Comparison of ENCODE assay signal across 8 cellular contexts in genomic region chr2:85409719-85410583, GRCh38. TPM values are rescaled to one million over a fixed set of nuclear protein-coding genes. Genes with fewer than 3 reads are reported as not detected.
DNase-seq lines count a peak whose midpoint lies in the region; TF ChIP-seq lines count a peak whose summit lies in the region.

Gene CAPG (minus strand): TSS chr2:85410366. CDS start chr2:85402145, 8,221 bp downstream.

- DNase-seq in GM10266 (ENCODE audit: extremely low spot score) = peak; percentile 78
- DNase-seq in H9 = peak; percentile 68
- DNase-seq in MV-4-11 (lab: John Stamatoyannopoulos, UW) = peak; percentile 75
- DNase-seq in activated T-helper 2 cell treated with anti-CD3 and anti-CD28 coated beads, Interferon-gamma antibody, Interleukin-2, Interleukin-4, amounts not matched to agents 10 μg/mL and 5 μg/mL and 100 μg/mL, durations not matched to agents 14 hours and 24 hours and 36 hours (ENCODE audit: low spot score) = peak; percentile 56
- peak; percentile 50 for DNase-seq in hepatocyte (ENCODE audit: low spot score)
- peak; percentile 31 to 46 for DNase-seq in stimulated activated CD4-positive, alpha-beta T cell treated with anti-CD3 and anti-CD28 coated beads, Interleukin-4, amount 100 ng/mL, for 4 hours
- DNase-seq in AG08395 (ENCODE audit: low spot score) = no peak
- no peak for DNase-seq in NCI-H187 treated with DMSO at 0.1 percent for 48 hours (lab: John Stamatoyannopoulos, UW)

- H2BK120ac ChIP-seq in H9 (ENCODE audit: low read depth, low read length, poor library complexity, severe bottlenecking) = no peak within 1 kb of the TSS

- no peak for TF ChIP-seq CTCF in GM10266 (IDR thresholded peaks at IDR 0.05; ENCODE audit: control insufficient read depth, insufficient read depth, low read depth, missing control alignments)
- no peak for TF ChIP-seq CTCF in H9 (conservative IDR thresholded peaks at IDR 0.05)
- TF ChIP-seq CTCF in hepatocyte (IDR thresholded peaks at IDR 0.05; ENCODE audit: poor library complexity) = no peak

- H3K23ac ChIP-seq in H9 (ENCODE audit: insufficient read length, low read depth, low read length) = no peak within 1 kb of the TSS

- peak within 1 kb of the TSS; percentile 60; the same call in 1 of the 2 replicates for H3K14ac ChIP-seq in H9 (ENCODE audit: insufficient read depth, low read length)

- H4K91ac ChIP-seq in H9 (ENCODE audit: insufficient read length, low read depth, low read length) = no peak within 1 kb of the TSS

- H3K4ac ChIP-seq in H9 (ENCODE audit: low read depth, low read length) = no peak within 1 kb of the TSS

- H3K36me3 Mint-ChIP-seq in H9 (ENCODE audit: insufficient read depth in 1 of 3, low read depth in 3 of 3) = no peaks in the 10 kb centered on the region
- peaks cover 18% of the 10 kb centered on the region for H3K36me3 Mint-ChIP-seq in activated T-helper 2 cell treated with anti-CD3 and anti-CD28 coated beads, Interferon-gamma antibody, Interleukin-2, Interleukin-4, amounts not matched to agents 10 μg/mL and 5 μg/mL and 100 μg/mL, durations not matched to agents 14 hours and 24 hours and 36 hours (ENCODE audit: low read depth)

- H2AK5ac ChIP-seq in H9 (ENCODE audit: insufficient read length, low read length) = peak within 1 kb of the TSS; percentile 39

- H2BK15ac ChIP-seq in H9 (ENCODE audit: low read depth, low read length) = no peak within 1 kb of the TSS

- H3K79me2 ChIP-seq in H9 (ENCODE audit: insufficient read depth, low read length) (no peaks in the 10 kb centered on the region), hepatocyte (peaks cover 21% of the 10 kb centered on the region)

- H3K4me1 ChIP-seq in H9 (ENCODE audit: insufficient read depth, low read length) (peaks cover 25% of the 10 kb centered on the region), hepatocyte (ENCODE audit: insufficient read depth) (peaks cover 22% of the 10 kb centered on the region)

- H3T11ph ChIP-seq in H9 (ENCODE audit: low read length) = no peak within 1 kb of the TSS

- no peaks in the 10 kb centered on the region for H4K20me1 ChIP-seq in H9 (ENCODE audit: control insufficient read depth, insufficient read depth, insufficient read length)
- H4K20me1 ChIP-seq in hepatocyte (ENCODE audit: insufficient read depth, poor library complexity, severe bottlenecking) = no peaks in the 10 kb centered on the region

- H3K27ac ChIP-seq in H9 (ENCODE audit: insufficient read length, low read depth, low read length) = no peak within 1 kb of the TSS
- H3K27ac ChIP-seq in hepatocyte = peak within 1 kb of the TSS; percentile 37

- H3K4me3 ChIP-seq in hepatocyte = no peak within 1 kb of the TSS

- H2BK12ac ChIP-seq in H9 (ENCODE audit: insufficient read length, low read depth, low read length) = no peak within 1 kb of the TSS

- no CpG with 5 or more reads among the region's 12 CpGs for WGBS in H9 (ENCODE audit: extremely low coverage, insufficient read length, low lambda C conversion rate)
- WGBS in hepatocyte (ENCODE audit: low lambda C conversion rate, missing lambda C conversion rate) = 91% methylated on average over 6 of the region's 12 CpGs

- H3K9me2 ChIP-seq in hepatocyte (replicated peaks; ENCODE audit: insufficient read depth) = no peaks in the 10 kb centered on the region

- H2AFZ ChIP-seq in H9 (ENCODE audit: low read length) (no peak within 1 kb of the TSS), hepatocyte (no peak within 1 kb of the TSS)

- H4K5ac ChIP-seq in H9 (ENCODE audit: insufficient read length, low read depth, low read length) = no peak within 1 kb of the TSS

- H3K36me3 ChIP-seq in hepatocyte (replicated peaks; ENCODE audit: insufficient read depth, low read depth) = no peaks in the 10 kb centered on the region

- intact Hi-C loops in activated T-helper 2 cell treated with anti-CD3 and anti-CD28 coated beads, Interferon-gamma antibody, Interleukin-2, Interleukin-4, amounts not matched to agents 10 μg/mL and 5 μg/mL and 100 μg/mL, durations not matched to agents 14 hours and 24 hours and 36 hours (cut with micrococcal nuclease) = loop anchor here (2.0 to 5.0 kb wide), 3 partner anchors 83 to 697 kb away; partner anchors contain the start of genes MAT2A, POLR1A, PTCD3 and TGOLN2

- no peak within 1 kb of the TSS for H3K56ac ChIP-seq in H9 (ENCODE audit: insufficient read length, low read depth, low read length)

- no peaks in the 10 kb centered on the region for H3K27me3 ChIP-seq in H9 (ENCODE audit: insufficient read depth, low read length)
- H3K27me3 ChIP-seq in hepatocyte = no peaks in the 10 kb centered on the region

- H3K9me3 ChIP-seq in H9 (ENCODE audit: control insufficient read depth, low read depth, low read length) (no peaks in the 10 kb centered on the region), hepatocyte (ENCODE audit: low read depth) (no peaks in the 10 kb centered on the region)

- H3K79me1 ChIP-seq in H9 (ENCODE audit: insufficient read depth, low read depth, low read length, poor library complexity, severe bottlenecking) = no peaks in the 10 kb centered on the region

- no peak within 1 kb of the TSS for H2BK20ac ChIP-seq in H9 (ENCODE audit: low read depth, low read length, poor library complexity, severe bottlenecking)

- H3K23me2 ChIP-seq in H9 (ENCODE audit: insufficient read length, low read depth, low read length, poor library complexity, severe bottlenecking) = peaks cover 8% of the 10 kb centered on the region

- peak within 1 kb of the TSS; percentile 1 to 82 (median 64); a peak in 2 of 7 replicates for H3K27ac Mint-ChIP-seq in H9
- peak within 1 kb of the TSS; percentile 83 for H3K27ac Mint-ChIP-seq in activated T-helper 2 cell treated with anti-CD3 and anti-CD28 coated beads, Interferon-gamma antibody, Interleukin-2, Interleukin-4, amounts not matched to agents 10 μg/mL and 5 μg/mL and 100 μg/mL, durations not matched to agents 14 hours and 24 hours and 36 hours

- H3K9ac ChIP-seq in H9 (ENCODE audit: extremely low read depth, insufficient read length, low read length) = no peak within 1 kb of the TSS

- H4K8ac ChIP-seq in H9 (replicated peaks; ENCODE audit: insufficient read length, low read depth, low read length) = no peak within 1 kb of the TSS

- H3K4me2 ChIP-seq in H9 (ENCODE audit: insufficient read depth, insufficient read length, low read length) (peak within 1 kb of the TSS; percentile 23), hepatocyte (peak within 1 kb of the TSS; percentile 22)

- H3K27me3 Mint-ChIP-seq in H9 (ENCODE audit: low read depth) = no peaks in the 10 kb centered on the region; the same call in 1 of the 2 replicates
- no peaks in the 10 kb centered on the region for H3K27me3 Mint-ChIP-seq in activated T-helper 2 cell treated with anti-CD3 and anti-CD28 coated beads, Interferon-gamma antibody, Interleukin-2, Interleukin-4, amounts not matched to agents 10 μg/mL and 5 μg/mL and 100 μg/mL, durations not matched to agents 14 hours and 24 hours and 36 hours (ENCODE audit: low read depth)

- peaks cover 44 to 48% of the 10 kb centered on the region in 2 experiments for H3K4me1 Mint-ChIP-seq in H9
- H3K4me1 Mint-ChIP-seq in activated T-helper 2 cell treated with anti-CD3 and anti-CD28 coated beads, Interferon-gamma antibody, Interleukin-2, Interleukin-4, amounts not matched to agents 10 μg/mL and 5 μg/mL and 100 μg/mL, durations not matched to agents 14 hours and 24 hours and 36 hours (ENCODE audit: low read depth) = peaks cover 56% of the 10 kb centered on the region

- no peak within 1 kb of the TSS for H2BK5ac ChIP-seq in H9 (ENCODE audit: insufficient read length, low read length)

- no peak within 1 kb of the TSS for H3K18ac ChIP-seq in H9 (ENCODE audit: insufficient read length, low read depth, low read length)

- H3K4me3 Mint-ChIP-seq in H9 = peak within 1 kb of the TSS; percentile 24 to 63; a peak in 4 of 5 replicates
- H3K4me3 Mint-ChIP-seq in activated T-helper 2 cell treated with anti-CD3 and anti-CD28 coated beads, Interferon-gamma antibody, Interleukin-2, Interleukin-4, amounts not matched to agents 10 μg/mL and 5 μg/mL and 100 μg/mL, durations not matched to agents 14 hours and 24 hours and 36 hours (ENCODE audit: low read depth) = peak within 1 kb of the TSS; percentile 88

- H3K9me3 Mint-ChIP-seq in H9 = peaks cover 0 to under 1% of the 10 kb centered on the region in 2 experiments; a peak in 2 of 5 replicates
- H3K9me3 Mint-ChIP-seq in activated T-helper 2 cell treated with anti-CD3 and anti-CD28 coated beads, Interferon-gamma antibody, Interleukin-2, Interleukin-4, amounts not matched to agents 10 μg/mL and 5 μg/mL and 100 μg/mL, durations not matched to agents 14 hours and 24 hours and 36 hours = peaks cover 6% of the 10 kb centered on the region

RNA-seq across cellular contexts. Expression of gene CAPG, which starts in this region (rescaled TPM):
- total RNA-seq in H9 (2021) (72.8 and 78.8 TPM in 2 replicates), hepatocyte (108 and 123 TPM in 2 replicates)
- 145 and 146 TPM in 2 replicates for total RNA-seq in activated T-helper 2 cell treated with anti-CD3 and anti-CD28 coated beads, Interferon-gamma antibody, Interleukin-2, Interleukin-4, amounts not matched to agents 10 μg/mL and 5 μg/mL and 100 μg/mL, durations not matched to agents 14 hours and 24 hours and 36 hours
- polyA plus RNA-seq in hepatocyte = 172 and 188 TPM in 2 replicates

Comparison
In these comparisons a context has a peak if more than half of its experiments do, and no peak if none do; other contexts are left out.
1. DNase-seq: peak in GM10266 (single experiment), H9 (single experiment), MV-4-11 (single experiment), activated T-helper 2 cell treated with anti-CD3 and anti-CD28 coated beads, Interferon-gamma antibody, Interleukin-2, Interleukin-4, amounts not matched to agents 10 μg/mL and 5 μg/mL and 100 μg/mL, durations not matched to agents 14 hours and 24 hours and 36 hours (single experiment), hepatocyte (single experiment) and stimulated activated CD4-positive, alpha-beta T cell treated with anti-CD3 and anti-CD28 coated beads, Interleukin-4, amount 100 ng/mL, for 4 hours (2 of 2); none in AG08395 (single experiment) and NCI-H187 treated with DMSO at 0.1 percent for 48 hours (single experiment).